Comparison of ENCODE assay signal across 2 cellular contexts in the genomic region with DNA sequence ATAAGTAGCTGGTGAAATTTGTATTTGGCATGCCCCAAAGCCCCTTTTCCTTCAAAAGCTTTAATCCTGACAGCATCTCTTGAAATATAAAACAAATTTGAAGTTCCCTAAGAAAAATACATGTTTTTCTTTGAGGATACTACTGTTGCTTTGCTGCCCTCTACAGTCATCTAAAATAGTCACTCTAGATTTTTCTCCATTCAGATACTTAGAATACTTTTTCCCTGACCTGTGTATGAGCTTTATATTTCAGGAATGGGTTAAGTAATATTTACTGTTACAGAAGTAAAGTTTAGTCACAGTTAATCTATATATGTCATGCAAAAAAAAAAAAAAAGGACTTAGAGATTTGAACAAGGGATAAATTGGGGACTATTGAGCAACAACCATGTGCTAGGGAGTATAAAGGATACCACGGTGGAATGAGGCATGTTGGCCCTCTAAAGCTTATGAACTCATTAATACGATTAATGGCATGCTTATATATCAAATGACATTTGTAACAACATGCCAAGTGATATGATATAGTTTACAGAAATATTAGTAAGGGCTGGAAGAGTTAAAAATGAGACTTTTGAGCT.
TF ChIP-seq lines count a peak whose summit lies in the region.

No MANE protein-coding gene starts in this region.

TF ChIP-seq in IMR-90, 13 proteins besides CTCF, POLR2A, EP300 and RAD21:
- no peak for TF ChIP-seq MAFK (IDR thresholded peaks at IDR 0.05; ENCODE audit: low read depth, low read length)
- TF ChIP-seq, protein P1, sequence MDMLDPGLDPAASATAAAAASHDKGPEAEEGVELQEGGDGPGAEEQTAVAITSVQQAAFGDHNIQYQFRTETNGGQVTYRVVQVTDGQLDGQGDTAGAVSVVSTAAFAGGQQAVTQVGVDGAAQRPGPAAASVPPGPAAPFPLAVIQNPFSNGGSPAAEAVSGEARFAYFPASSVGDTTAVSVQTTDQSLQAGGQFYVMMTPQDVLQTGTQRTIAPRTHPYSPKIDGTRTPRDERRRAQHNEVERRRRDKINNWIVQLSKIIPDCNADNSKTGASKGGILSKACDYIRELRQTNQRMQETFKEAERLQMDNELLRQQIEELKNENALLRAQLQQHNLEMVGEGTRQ (IDR thresholded peaks at IDR 0.05; ENCODE audit: low read depth, low read length): no peak
- peak; percentile 86 for TF ChIP-seq CEBPB (IDR thresholded peaks at IDR 0.05; ENCODE audit: low read depth, low read length)
- no peak for TF ChIP-seq RCOR1 (IDR thresholded peaks at IDR 0.05; ENCODE audit: insufficient replicate concordance, low read length)
- no peak for TF ChIP-seq FOS (IDR thresholded peaks at IDR 0.05; ENCODE audit: low read depth, low read length)
- TF ChIP-seq BHLHE40 (IDR thresholded peaks at IDR 0.05; ENCODE audit: low read depth, low read length): no peak
- TF ChIP-seq SMC3 (IDR thresholded peaks at IDR 0.05; ENCODE audit: low read depth, low read length): peak; percentile 53

TF ChIP-seq in GM12878, 131 proteins besides CTCF, POLR2A, EP300 and RAD21:
- TF ChIP-seq SREBF1 (IDR thresholded peaks at IDR 0.05; ENCODE audit: low read length) (no peak), NBN (IDR thresholded peaks at IDR 0.05) (no peak), SMAD1 (IDR thresholded peaks at IDR 0.05; ENCODE audit: low read depth, partially characterized antibody) (no peak), MYB (IDR thresholded peaks at IDR 0.05; ENCODE audit: borderline replicate concordance, low read depth, low read length) (no peak), STAT3 (IDR thresholded peaks at IDR 0.05; ENCODE audit: low read depth, low read length) (no peak), NFXL1 (IDR thresholded peaks at IDR 0.05; ENCODE audit: borderline replicate concordance) (no peak)
TF ChIP-seq in GM12878: peak in this region for 0.
